Comparison of ENCODE assay signal across 16 cellular contexts in genomic region chr5:65157906-65158603, GRCh38.
DNase-seq lines count a peak whose midpoint lies in the region; ATAC-seq lines count a peak whose summit lies in the region.
"Had no signal": no experiment of that assay in that cellular context is flagged by ENCODE, and none has a peak within 500 bp of the region (broad histone marks: within the 10 kb centered on the region; RNA-seq: fewer than 3 reads in every experiment).

No MANE protein-coding gene starts in this region.

- no peak overlapping the region for H3K4me3 Mint-ChIP-seq in activated naive CD8-positive, alpha-beta T cell treated with anti-CD3 and anti-CD28 coated beads, Interleukin-2, amount 10 ng/mL, durations not matched to agents 7 days and 5 days
- no peak overlapping the region for H3K4me3 Mint-ChIP-seq in activated naive CD8-positive, alpha-beta T cell treated with anti-CD3 and anti-CD28 coated beads for 36 hours
- no peak overlapping the region for H3K4me3 Mint-ChIP-seq in stimulated activated naive CD8-positive, alpha-beta T cell treated with anti-CD3 and anti-CD28 coated beads, Interleukin-15, amount 100 ng/mL, for 72 hours
- H3K4me3 Mint-ChIP-seq: CD14-positive monocyte had no signal

- peaks cover 2% of the 10 kb centered on the region for H3K27me3 Mint-ChIP-seq in activated naive CD8-positive, alpha-beta T cell treated with anti-CD3 and anti-CD28 coated beads, Interleukin-2, amount 10 ng/mL, durations not matched to agents 7 days and 5 days
- no peaks in the 10 kb centered on the region for H3K27me3 Mint-ChIP-seq in activated naive CD8-positive, alpha-beta T cell treated with anti-CD3 and anti-CD28 coated beads for 36 hours
- H3K27me3 Mint-ChIP-seq in stimulated activated naive CD8-positive, alpha-beta T cell treated with anti-CD3 and anti-CD28 coated beads, Interleukin-15, amount 100 ng/mL, for 72 hours = no peaks in the 10 kb centered on the region

- H3K9me3 Mint-ChIP-seq in activated naive CD8-positive, alpha-beta T cell treated with anti-CD3 and anti-CD28 coated beads, Interleukin-2, amount 10 ng/mL, durations not matched to agents 7 days and 5 days = no peaks in the 10 kb centered on the region
- no peaks in the 10 kb centered on the region for H3K9me3 Mint-ChIP-seq in activated naive CD8-positive, alpha-beta T cell treated with anti-CD3 and anti-CD28 coated beads for 36 hours
- H3K9me3 Mint-ChIP-seq in stimulated activated naive CD8-positive, alpha-beta T cell treated with anti-CD3 and anti-CD28 coated beads, Interleukin-15, amount 100 ng/mL, for 72 hours = no peaks in the 10 kb centered on the region

- ATAC-seq in activated naive CD8-positive, alpha-beta T cell treated with anti-CD3 and anti-CD28 coated beads, Interleukin-2, amount 10 ng/mL, durations not matched to agents 7 days and 5 days (ENCODE audit: low read depth) = peak; percentile 36
- peak; percentile 79 for ATAC-seq in stimulated activated naive CD8-positive, alpha-beta T cell treated with anti-CD3 and anti-CD28 coated beads, Interleukin-15, amount 100 ng/mL, for 72 hours
- no peak for ATAC-seq in HG03571 (IDR thresholded peaks at IDR 0.05; ENCODE audit: unreplicated experiment)

- POLR2A ChIA-PET in activated naive CD8-positive, alpha-beta T cell treated with anti-CD3 and anti-CD28 coated beads, Interleukin-2, amount 10 ng/mL, durations not matched to agents 7 days and 5 days (lab: Charles Lee) = no interaction called here

- H3K27ac Mint-ChIP-seq in activated naive CD8-positive, alpha-beta T cell treated with anti-CD3 and anti-CD28 coated beads, Interleukin-2, amount 10 ng/mL, durations not matched to agents 7 days and 5 days = no peak overlapping the region
- H3K27ac Mint-ChIP-seq in activated naive CD8-positive, alpha-beta T cell treated with anti-CD3 and anti-CD28 coated beads for 36 hours = no peak overlapping the region
- no peak overlapping the region for H3K27ac Mint-ChIP-seq in stimulated activated naive CD8-positive, alpha-beta T cell treated with anti-CD3 and anti-CD28 coated beads, Interleukin-15, amount 100 ng/mL, for 72 hours
- H3K27ac Mint-ChIP-seq: CD14-positive monocyte had no signal

- peaks cover 1% of the 10 kb centered on the region for H3K36me3 Mint-ChIP-seq in activated naive CD8-positive, alpha-beta T cell treated with anti-CD3 and anti-CD28 coated beads, Interleukin-2, amount 10 ng/mL, durations not matched to agents 7 days and 5 days
- H3K36me3 Mint-ChIP-seq in activated naive CD8-positive, alpha-beta T cell treated with anti-CD3 and anti-CD28 coated beads for 36 hours = peaks cover 3% of the 10 kb centered on the region
- H3K36me3 Mint-ChIP-seq: CD14-positive monocyte had no signal

- DNase-seq in activated naive CD8-positive, alpha-beta T cell treated with anti-CD3 and anti-CD28 coated beads, Interleukin-2, amount 10 ng/mL, durations not matched to agents 7 days and 5 days = no peak
- no peak for DNase-seq in activated naive CD8-positive, alpha-beta T cell treated with anti-CD3 and anti-CD28 coated beads for 36 hours
- DNase-seq in SW480 (ENCODE audit: low spot score) (peak; percentile 87), iPS-NIHi11 (ENCODE audit: low spot score) (peak; percentile 35), GOT3 (lab: John Stamatoyannopoulos, UW) (no peak)
- DNase-seq in stimulated activated naive CD8-positive, alpha-beta T cell treated with anti-CD3 and anti-CD28 coated beads, Interleukin-15, amount 100 ng/mL, for 72 hours = no peak
- no peak for DNase-seq in activated CD4-positive, CD25-positive, alpha-beta regulatory T cell (lab: John Stamatoyannopoulos, UW)
- DNase-seq: ACHN; activated CD4-positive, CD25-positive, alpha-beta regulatory T cell treated with anti-CD3 and anti-CD28 coated beads, Interleukin-2, amount 50 U/mL, for 72 hours; dermis blood vessel endothelial cell; DMS53; NCI-H187 treated with DMSO at 0.1 percent for 48 hours; NCI-H510A; T-helper 9 cell had no signal

- peaks cover 6% of the 10 kb centered on the region for H3K4me1 Mint-ChIP-seq in activated naive CD8-positive, alpha-beta T cell treated with anti-CD3 and anti-CD28 coated beads, Interleukin-2, amount 10 ng/mL, durations not matched to agents 7 days and 5 days
- H3K4me1 Mint-ChIP-seq in activated naive CD8-positive, alpha-beta T cell treated with anti-CD3 and anti-CD28 coated beads for 36 hours = peaks cover 4% of the 10 kb centered on the region
- peaks cover 8% of the 10 kb centered on the region for H3K4me1 Mint-ChIP-seq in stimulated activated naive CD8-positive, alpha-beta T cell treated with anti-CD3 and anti-CD28 coated beads, Interleukin-15, amount 100 ng/mL, for 72 hours
- H3K4me1 Mint-ChIP-seq: CD14-positive monocyte had no signal

Comparison
In these comparisons a context has a peak if more than half of its experiments do, and no peak if none do; other contexts are left out.
1. DNase-seq: peak in SW480 (single experiment) and iPS-NIHi11 (single experiment); none in activated naive CD8-positive, alpha-beta T cell treated with anti-CD3 and anti-CD28 coated beads, Interleukin-2, amount 10 ng/mL, durations not matched to agents 7 days and 5 days (single experiment), activated naive CD8-positive, alpha-beta T cell treated with anti-CD3 and anti-CD28 coated beads for 36 hours (single experiment), stimulated activated naive CD8-positive, alpha-beta T cell treated with anti-CD3 and anti-CD28 coated beads, Interleukin-15, amount 100 ng/mL, for 72 hours (0 of 2), GOT3 (single experiment) and activated CD4-positive, CD25-positive, alpha-beta regulatory T cell (0 of 4).